ENCODE assay signal across 14 cellular contexts in genomic region chr5:38023353-38023752, GRCh38.
DNase-seq lines count a peak whose midpoint lies in the region; ATAC-seq and TF ChIP-seq lines count a peak whose summit lies in the region.
"Had no signal": no experiment of that assay in that cellular context is flagged by ENCODE, and none has a peak within 500 bp of the region (broad histone marks: within the 10 kb centered on the region; RNA-seq: fewer than 3 reads in every experiment).

No MANE protein-coding gene starts in this region.

- H3K9me3 Mint-ChIP-seq in effector memory CD8-positive, alpha-beta T cell: peaks cover 0 to 3% of the 10 kb centered on the region in 2 donors
- H3K9me3 Mint-ChIP-seq: CD4-positive, alpha-beta T cell; GM23338 had no signal

- H3K36me3 Mint-ChIP-seq in effector memory CD8-positive, alpha-beta T cell (ENCODE audit: insufficient read depth): peaks cover 3% of the 10 kb centered on the region

- TF ChIP-seq POLR2A in GM18505 (IDR thresholded peaks at IDR 0.05; ENCODE audit: borderline replicate concordance, extremely low read depth, insufficient read depth, insufficient read length): no peak

- DNase-seq in DMS79 treated with DMSO at 0.1 percent for 48 hours (lab: John Stamatoyannopoulos, UW): peak; percentile 13
- no peak for DNase-seq in DMS79 (lab: John Stamatoyannopoulos, UW)
- DNase-seq in NCI-H510A (lab: John Stamatoyannopoulos, UW): peak; percentile 48
- no peak for DNase-seq in upper lobe of right lung
- no peak for DNase-seq in effector memory CD8-positive, alpha-beta T cell
- DNase-seq: 8988T; AML-193; C1 segment of cervical spinal cord; CD4-positive, alpha-beta T cell; H7; IMR-90 had no signal

- H4K20me1 ChIP-seq in BLaER1 treated with 17β-estradiol and CSF1 and Interleukin-3, amounts not matched to agents 10 nM and 100 nM: no peaks in the 10 kb centered on the region

- TF ChIP-seq CTCF in upper lobe of right lung (IDR thresholded peaks at IDR 0.05): no peak

- no peaks in the 10 kb centered on the region; a peak in 1 of 22 replicates for H3K9me3 ChIP-seq in BLaER1 treated with 17β-estradiol and CSF1 and Interleukin-3, amounts not matched to agents 10 nM and 100 nM (replicated peaks in 1 of 11)
- H3K9me3 ChIP-seq in upper lobe of right lung: no peaks in the 10 kb centered on the region

- peak overlapping the region in 9 of 11 experiments; percentile 7 to 54 (median 38); a peak in 15 of 22 replicates for H3K4me2 ChIP-seq in BLaER1 treated with 17β-estradiol and CSF1 and Interleukin-3, amounts not matched to agents 10 nM and 100 nM
- H3K4me2 ChIP-seq: GM23338 had no signal

- H3K4me3 Mint-ChIP-seq in effector memory CD8-positive, alpha-beta T cell: no peak overlapping the region
- H3K4me3 Mint-ChIP-seq: CD4-positive, alpha-beta T cell; GM23338 had no signal

- no peak overlapping the region for H3K4me3 ChIP-seq in BLaER1 treated with 17β-estradiol and CSF1 and Interleukin-3, amounts not matched to agents 10 nM and 100 nM
- no peak overlapping the region for H3K4me3 ChIP-seq in upper lobe of right lung
- H3K4me3 ChIP-seq: GM23338 had no signal

- no peak overlapping the region for H3K27ac ChIP-seq in BLaER1 treated with 17β-estradiol and CSF1 and Interleukin-3, amounts not matched to agents 10 nM and 100 nM
- H3K27ac ChIP-seq in upper lobe of right lung: no peak overlapping the region

- H3K27me3 ChIP-seq in BLaER1 treated with 17β-estradiol and CSF1 and Interleukin-3, amounts not matched to agents 10 nM and 100 nM: no peaks in the 10 kb centered on the region
- H3K27me3 ChIP-seq in upper lobe of right lung: no peaks in the 10 kb centered on the region

- H3K4me1 ChIP-seq in BLaER1 treated with 17β-estradiol and CSF1 and Interleukin-3, amounts not matched to agents 10 nM and 100 nM: peaks cover 0 to 18% (median 16%) of the 10 kb centered on the region in 10 experiments; a peak in 17 of 20 replicates
- no peaks in the 10 kb centered on the region for H3K4me1 ChIP-seq in upper lobe of right lung

- H3K27ac Mint-ChIP-seq in effector memory CD8-positive, alpha-beta T cell: no peak overlapping the region
- H3K27ac Mint-ChIP-seq: CD4-positive, alpha-beta T cell; GM23338 had no signal

- H3K9ac ChIP-seq in BLaER1 treated with 17β-estradiol and CSF1 and Interleukin-3, amounts not matched to agents 10 nM and 100 nM: no peak overlapping the region

- H3K27me3 Mint-ChIP-seq in effector memory CD8-positive, alpha-beta T cell: no peaks in the 10 kb centered on the region

- no peaks in the 10 kb centered on the region for H3K36me3 ChIP-seq in BLaER1 treated with 17β-estradiol and CSF1 and Interleukin-3, amounts not matched to agents 10 nM and 100 nM
- no peaks in the 10 kb centered on the region for H3K36me3 ChIP-seq in upper lobe of right lung

- intact Hi-C loops in upper lobe of right lung (cut with DNase I): no loop called here

- ATAC-seq in upper lobe of right lung: peak; percentile 73
- no peak for ATAC-seq in GM18505 (IDR thresholded peaks at IDR 0.05; ENCODE audit: unreplicated experiment)
- ATAC-seq in effector memory CD8-positive, alpha-beta T cell (replicated peaks): no peak
- ATAC-seq: GM23338 had no signal

- H3K4me1 Mint-ChIP-seq in effector memory CD8-positive, alpha-beta T cell (ENCODE audit: low read depth in 2 of 2): no peaks in the 10 kb centered on the region

Comparison
In these comparisons a context has a peak if more than half of its experiments do, and no peak if none do; other contexts are left out.
1. DNase-seq: peak in DMS79 treated with DMSO at 0.1 percent for 48 hours (single experiment) and NCI-H510A (single experiment); none in DMS79 (single experiment), upper lobe of right lung (single experiment) and effector memory CD8-positive, alpha-beta T cell (0 of 3).